Comparison of ENCODE assay signal across 10 cellular contexts in the genomic region with DNA sequence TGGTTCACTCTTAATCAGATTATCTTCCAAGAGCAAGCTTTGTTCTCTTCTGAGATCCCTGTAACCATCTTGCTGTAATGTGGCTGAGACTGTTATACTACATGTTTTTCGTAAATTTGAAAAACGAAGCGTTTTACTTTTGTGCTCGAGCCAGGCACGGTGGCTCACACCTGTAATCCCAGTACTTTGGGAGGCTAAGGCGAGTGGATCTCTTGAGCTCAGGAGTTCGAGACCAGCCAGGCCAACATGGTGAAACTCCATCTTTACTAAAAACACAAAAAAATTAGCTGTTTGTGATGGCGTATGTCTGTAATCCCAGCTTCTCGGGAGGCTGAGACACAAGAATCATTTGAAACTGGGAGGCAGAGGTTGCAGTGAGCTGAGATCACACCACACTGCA. TPM values are rescaled to one million over a fixed set of nuclear protein-coding genes. Genes with fewer than 3 reads are reported as not detected.
DNase-seq lines count a peak whose midpoint lies in the region; ATAC-seq and TF ChIP-seq lines count a peak whose summit lies in the region.
"Had no signal": no experiment of that assay in that cellular context is flagged by ENCODE, and none has a peak within 500 bp of the region (broad histone marks: within the 10 kb centered on the region; RNA-seq: fewer than 3 reads in every experiment).

No MANE protein-coding gene starts in this region.

- TF ChIP-seq EP300 in esophagus muscularis mucosa (IDR thresholded peaks at IDR 0.05) = no peak

- no peaks in the 10 kb centered on the region for H3K27me3 ChIP-seq in CD4-positive, alpha-beta memory T cell (ENCODE audit: insufficient read depth, low read length)
- H3K27me3 ChIP-seq in SJCRH30 (no peaks in the 10 kb centered on the region), esophagus muscularis mucosa (no peaks in the 10 kb centered on the region)

- H3K36me3 Mint-ChIP-seq in CD4-positive, alpha-beta memory T cell = peaks cover 0 to 2% of the 10 kb centered on the region in 2 donors

- no peak for ATAC-seq in GM18517 (IDR thresholded peaks at IDR 0.05; ENCODE audit: unreplicated experiment)

- no peak for TF ChIP-seq POLR2A in esophagus muscularis mucosa (IDR thresholded peaks at IDR 0.05; ENCODE audit: low read depth)

- H3K27me3 Mint-ChIP-seq in CD4-positive, alpha-beta memory T cell = peaks cover 0 to 2% of the 10 kb centered on the region in 2 donors

- peak overlapping the region in 1 of 7 donors; percentile 44 for H3K27ac Mint-ChIP-seq in CD4-positive, alpha-beta memory T cell

- H3K4me1 ChIP-seq in CD4-positive, alpha-beta memory T cell (ENCODE audit: insufficient read depth, low read length) = peaks cover 18% of the 10 kb centered on the region
- H3K4me1 ChIP-seq in SJCRH30 (peaks cover 65% of the 10 kb centered on the region), esophagus muscularis mucosa (peaks cover 90 to 100% (median 100%) of the 10 kb centered on the region in 4 donors)

- H3K9me3 Mint-ChIP-seq in CD4-positive, alpha-beta memory T cell = no peaks in the 10 kb centered on the region

- WGBS in esophagus muscularis mucosa = 70% methylated on average over 9 of the region's 9 CpGs

- no peaks in the 10 kb centered on the region for H3K36me3 ChIP-seq in CD4-positive, alpha-beta memory T cell (ENCODE audit: insufficient read depth, low read length)
- H3K36me3 ChIP-seq in SJCRH30 (no peaks in the 10 kb centered on the region), esophagus muscularis mucosa (no peaks in the 10 kb centered on the region)
- H3K36me3 ChIP-seq: HAP-1 had no signal

- no peaks in the 10 kb centered on the region for H3K9me3 ChIP-seq in CD4-positive, alpha-beta memory T cell (ENCODE audit: control insufficient read depth in 1 of 2, low read length in 2 of 2)
- H3K9me3 ChIP-seq in SJCRH30 (replicated peaks) (no peaks in the 10 kb centered on the region), esophagus muscularis mucosa (no peaks in the 10 kb centered on the region)
- H3K9me3 ChIP-seq: HAP-1 had no signal

- no peak for DNase-seq in CD4-positive, alpha-beta memory T cell
- DNase-seq in SJCRH30 = no peak
- no peak for DNase-seq in esophagus muscularis mucosa (ENCODE audit: extremely low spot score)
- no peak for DNase-seq in retinal pigment epithelial cell (ENCODE audit: low read depth)
- no peak for DNase-seq in NCI-H2081 (lab: John Stamatoyannopoulos, UW)
- DNase-seq in NAMALWA (ENCODE audit: low spot score) = no peak
- DNase-seq in OCI-M2 (lab: John Stamatoyannopoulos, UW; ENCODE audit: unreplicated experiment) = no peak
- DNase-seq: T1000 had no signal

- peak overlapping the region; percentile 86 to 99 (median 92) for H3K4me3 Mint-ChIP-seq in CD4-positive, alpha-beta memory T cell

- POLR2A ChIA-PET in CD4-positive, alpha-beta memory T cell (lab: Charles Lee; ENCODE audit: partially characterized antibody) = interaction anchor here (1.0 to 1.2 kb wide), 3 partner anchors 8 to 95 kb away, joined by 3 read pairs; a partner anchor contains a TSS

- intact Hi-C loops in CD4-positive, alpha-beta memory T cell (cut with micrococcal nuclease) = loop anchor here (5.0 kb wide), 1 partner anchor 55 kb away; no protein-coding TSS in a partner anchor
- intact Hi-C loops in esophagus muscularis mucosa (cut with DNase I) = loop anchor here (5.0 kb wide), 1 partner anchor 70 kb away; no protein-coding TSS in a partner anchor

- no peak for TF ChIP-seq CTCF in esophagus muscularis mucosa (IDR thresholded peaks at IDR 0.05)
- TF ChIP-seq CTCF in retinal pigment epithelial cell (conservative IDR thresholded peaks at IDR 0.05; ENCODE audit: low read depth, low read length) = no peak

- CTCF ChIA-PET in CD4-positive, alpha-beta memory T cell (lab: Charles Lee; ENCODE audit: partially characterized antibody) = interaction anchor here (0.8 to 2.3 kb wide), 12 partner anchors 9 to 302 kb away, joined by 3 to 10 read pairs (median 4); no protein-coding TSS in a partner anchor

- no peak overlapping the region for H3K27ac ChIP-seq in CD4-positive, alpha-beta memory T cell (ENCODE audit: low read depth, low read length)
- peak overlapping the region; percentile 86 for H3K27ac ChIP-seq in SJCRH30
- H3K27ac ChIP-seq in esophagus muscularis mucosa (replicated peaks in 1 of 4) = peak overlapping the region; percentile 98 to 100 (median 100)

- no peak overlapping the region for H3K4me3 ChIP-seq in CD4-positive, alpha-beta memory T cell (ENCODE audit: low read length in 2 of 2)
- H3K4me3 ChIP-seq in SJCRH30 = peak overlapping the region; percentile 13; the same call in 1 of the 2 replicates
- H3K4me3 ChIP-seq in esophagus muscularis mucosa = peak overlapping the region; percentile 46 to 62 (median 50)
- peak overlapping the region; percentile 25 for H3K4me3 ChIP-seq in retinal pigment epithelial cell (ENCODE audit: low read length)
- H3K4me3 ChIP-seq: HAP-1 had no signal

- H3K4me1 Mint-ChIP-seq in CD4-positive, alpha-beta memory T cell = peaks cover 17 to 37% (median 20%) of the 10 kb centered on the region in 4 donors

RNA-seq across cellular contexts. Expression of a gene that starts 7.8 kb away (rescaled TPM):
- total RNA-seq in CD4-positive, alpha-beta memory T cell = under 1 TPM; 0.61 to 0.90 TPM
- polyA plus RNA-seq in CD4-positive, alpha-beta memory T cell = not detected
- 11.6 and 14.4 TPM in 2 replicates for total RNA-seq in SJCRH30 (2014; rRNA removed; shearing (Covaris generic))
- total RNA-seq in esophagus muscularis mucosa = 10 to 100 TPM; 30.3 to 72.2 (median 51.2) TPM

RNA-seq across cellular contexts. Expression of a gene that starts 40.7 kb away (rescaled TPM):
- total RNA-seq in CD4-positive, alpha-beta memory T cell = 10 to 100 TPM; 76.0 to 76.6 TPM
- polyA plus RNA-seq in CD4-positive, alpha-beta memory T cell = 10 to 100 TPM; 30.6 to 50.2 TPM
- 74.9 and 78.9 TPM in 2 replicates for total RNA-seq in SJCRH30 (2014; rRNA removed; shearing (Covaris generic))
- 100 to 1,000 TPM in 3 of 4 donors, 10 to 100 TPM in 1; 98.9 to 154 (median 121) TPM for total RNA-seq in esophagus muscularis mucosa

RNA-seq across cellular contexts. Expression of a gene that starts 59.7 kb away (rescaled TPM):
- 100 to 1,000 TPM; 242 to 257 TPM for total RNA-seq in CD4-positive, alpha-beta memory T cell
- 10 to 100 TPM; 32.4 to 59.3 TPM for polyA plus RNA-seq in CD4-positive, alpha-beta memory T cell
- 549 and 575 TPM in 2 replicates for total RNA-seq in SJCRH30 (2014; rRNA removed; shearing (Covaris generic))
- 100 to 1,000 TPM; 136 to 185 (median 156) TPM for total RNA-seq in esophagus muscularis mucosa

Comparison
In these comparisons a context has a peak if more than half of its experiments do, and no peak if none do; other contexts are left out.
1. H3K4me3 ChIP-seq: peak in SJCRH30 (single experiment), esophagus muscularis mucosa (4 of 4) and retinal pigment epithelial cell (single experiment); none in CD4-positive, alpha-beta memory T cell (0 of 2).